In genomic region chr17:81693491-81694360, GRCh38 we compare ENCODE assay signal across 1 cellular context.
TF ChIP-seq lines count a peak whose summit lies in the region.

No MANE protein-coding gene starts in this region.

TF ChIP-seq in HCT116, 20 proteins besides CTCF, POLR2A, EP300 and RAD21 (continued from another document):
- no peak for TF ChIP-seq MAX (IDR thresholded peaks at IDR 0.05)
